In genomic region chr12:78403136-78403535, GRCh38 we compare ENCODE assay signal across 14 cellular contexts.
DNase-seq lines count a peak whose midpoint lies in the region; ATAC-seq and TF ChIP-seq lines count a peak whose summit lies in the region.
"Had no signal": no experiment of that assay in that cellular context is flagged by ENCODE, and none has a peak within 500 bp of the region (broad histone marks: within the 10 kb centered on the region; RNA-seq: fewer than 3 reads in every experiment).

No MANE protein-coding gene starts in this region.

- H2AFZ ChIP-seq in ACC112 (ENCODE audit: low read length, unreplicated experiment) = no peak overlapping the region

- H3K36me3 Mint-ChIP-seq in CD14-positive monocyte = no peaks in the 10 kb centered on the region

- peak; percentile 31 for DNase-seq in HK-2 (ENCODE audit: unreplicated experiment)
- peak; percentile 92 for DNase-seq in glomerular visceral epithelial cell (ENCODE audit: extremely low spot score)
- no peak for DNase-seq in CD14-positive monocyte (ENCODE audit: low spot score)
- DNase-seq in 8988T = no peak
- no peak for DNase-seq in retina
- no peak for DNase-seq in stimulated activated CD4-positive, alpha-beta T cell treated with anti-CD3 and anti-CD28 coated beads, Interleukin-1b, Interleukin-23, amount 100 ng/mL, for 48 hours
- DNase-seq: central memory CD4-positive, alpha-beta T cell; H7; NCI-H1048 had no signal

- no peaks in the 10 kb centered on the region for H3K27me3 ChIP-seq in ACC112 (ENCODE audit: insufficient read depth, low read length)
- H3K27me3 ChIP-seq: BLaER1, right atrium auricular region had no signal

- H3K4me3 ChIP-seq in ACC112 (ENCODE audit: low read depth, low read length) = peak overlapping the region; percentile 30; the same call in 1 of the 2 replicates
- H3K4me3 ChIP-seq: BLaER1, lung, right atrium auricular region had no signal

- peak overlapping the region; percentile 51 for H3K27ac ChIP-seq in ACC112 (ENCODE audit: low read depth, low read length)
- H3K27ac ChIP-seq: BLaER1, right atrium auricular region had no signal

- TF ChIP-seq CTCF in CD14-positive monocyte (IDR thresholded peaks at IDR 0.05) = no peak

- H3K4me1 Mint-ChIP-seq in CD14-positive monocyte = no peaks in the 10 kb centered on the region

- H3K9me3 Mint-ChIP-seq in CD14-positive monocyte = no peaks in the 10 kb centered on the region

- no peak overlapping the region for H3K4me3 Mint-ChIP-seq in CD14-positive monocyte

- H3K79me2 ChIP-seq in ACC112 (ENCODE audit: control insufficient read depth, insufficient read depth, low read length, unreplicated experiment) = no peaks in the 10 kb centered on the region

- no peaks in the 10 kb centered on the region for H3K36me3 ChIP-seq in ACC112 (ENCODE audit: insufficient read depth, low read length)
- H3K36me3 ChIP-seq: BLaER1, right atrium auricular region had no signal

- H3K27me3 Mint-ChIP-seq in CD14-positive monocyte (ENCODE audit: low read depth in 3 of 3) = no peaks in the 10 kb centered on the region

- peak; percentile 82 for ATAC-seq in SK-N-SH treated with all-trans-retinoic acid at 6 μM for 48 hours

- peaks cover 21% of the 10 kb centered on the region for H3K4me1 ChIP-seq in ACC112 (ENCODE audit: control insufficient read depth, insufficient read depth, low read length, unreplicated experiment)
- H3K4me1 ChIP-seq: BLaER1, right atrium auricular region had no signal

- no peak overlapping the region for H3K27ac Mint-ChIP-seq in CD14-positive monocyte

- intact Hi-C loops in CD14-positive monocyte (cut with micrococcal nuclease) = no loop called here

TF ChIP-seq in SK-N-SH treated with all-trans-retinoic acid at 6 μM for 48 hours, 23 proteins besides CTCF, POLR2A, EP300 and RAD21:
- TF ChIP-seq ZC3H10 (CRISPR knock-in tag; IDR thresholded peaks at IDR 0.05) (0 out of 2 replicates have a peak, but pooled peaks have one; percentile 69), OSR1 (CRISPR knock-in tag; IDR thresholded peaks at IDR 0.05) (no peak), TOX (CRISPR knock-in tag; IDR thresholded peaks at IDR 0.05; ENCODE audit: borderline replicate concordance) (peak; percentile 93), ESRRG (CRISPR knock-in tag; IDR thresholded peaks at IDR 0.05) (no peak), ZNF565 (CRISPR knock-in tag; conservative IDR thresholded peaks at IDR 0.05; ENCODE audit: low read depth) (no peak), POU6F1 (CRISPR knock-in tag; IDR thresholded peaks at IDR 0.05; ENCODE audit: borderline replicate concordance, low read depth) (no peak), PPARA (CRISPR knock-in tag; IDR thresholded peaks at IDR 0.05; ENCODE audit: borderline replicate concordance) (no peak), TCF4 (CRISPR knock-in tag; IDR thresholded peaks at IDR 0.05; ENCODE audit: borderline replicate concordance) (no peak), ZFP3 (CRISPR knock-in tag; IDR thresholded peaks at IDR 0.05) (no peak), ISL1 (CRISPR knock-in tag; IDR thresholded peaks at IDR 0.05) (peak; percentile 87), CSDC2 (CRISPR knock-in tag; IDR thresholded peaks at IDR 0.05) (no peak), GLIS3 (CRISPR knock-in tag; IDR thresholded peaks at IDR 0.05) (no peak), CREB5 (CRISPR knock-in tag; IDR thresholded peaks at IDR 0.05; ENCODE audit: low read depth) (no peak), SNAI2 (CRISPR knock-in tag; IDR thresholded peaks at IDR 0.05) (peak; percentile 50; the same call in 1 of the 2 replicates)
- TF ChIP-seq, protein P1, sequence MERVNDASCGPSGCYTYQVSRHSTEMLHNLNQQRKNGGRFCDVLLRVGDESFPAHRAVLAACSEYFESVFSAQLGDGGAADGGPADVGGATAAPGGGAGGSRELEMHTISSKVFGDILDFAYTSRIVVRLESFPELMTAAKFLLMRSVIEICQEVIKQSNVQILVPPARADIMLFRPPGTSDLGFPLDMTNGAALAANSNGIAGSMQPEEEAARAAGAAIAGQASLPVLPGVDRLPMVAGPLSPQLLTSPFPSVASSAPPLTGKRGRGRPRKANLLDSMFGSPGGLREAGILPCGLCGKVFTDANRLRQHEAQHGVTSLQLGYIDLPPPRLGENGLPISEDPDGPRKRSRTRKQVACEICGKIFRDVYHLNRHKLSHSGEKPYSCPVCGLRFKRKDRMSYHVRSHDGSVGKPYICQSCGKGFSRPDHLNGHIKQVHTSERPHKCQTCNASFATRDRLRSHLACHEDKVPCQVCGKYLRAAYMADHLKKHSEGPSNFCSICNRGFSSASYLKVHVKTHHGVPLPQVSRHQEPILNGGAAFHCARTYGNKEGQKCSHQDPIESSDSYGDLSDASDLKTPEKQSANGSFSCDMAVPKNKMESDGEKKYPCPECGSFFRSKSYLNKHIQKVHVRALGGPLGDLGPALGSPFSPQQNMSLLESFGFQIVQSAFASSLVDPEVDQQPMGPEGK (CRISPR knock-in tag; IDR thresholded peaks at IDR 0.05; ENCODE audit: borderline replicate concordance) = peak; percentile 43
- TF ChIP-seq, protein P2, sequence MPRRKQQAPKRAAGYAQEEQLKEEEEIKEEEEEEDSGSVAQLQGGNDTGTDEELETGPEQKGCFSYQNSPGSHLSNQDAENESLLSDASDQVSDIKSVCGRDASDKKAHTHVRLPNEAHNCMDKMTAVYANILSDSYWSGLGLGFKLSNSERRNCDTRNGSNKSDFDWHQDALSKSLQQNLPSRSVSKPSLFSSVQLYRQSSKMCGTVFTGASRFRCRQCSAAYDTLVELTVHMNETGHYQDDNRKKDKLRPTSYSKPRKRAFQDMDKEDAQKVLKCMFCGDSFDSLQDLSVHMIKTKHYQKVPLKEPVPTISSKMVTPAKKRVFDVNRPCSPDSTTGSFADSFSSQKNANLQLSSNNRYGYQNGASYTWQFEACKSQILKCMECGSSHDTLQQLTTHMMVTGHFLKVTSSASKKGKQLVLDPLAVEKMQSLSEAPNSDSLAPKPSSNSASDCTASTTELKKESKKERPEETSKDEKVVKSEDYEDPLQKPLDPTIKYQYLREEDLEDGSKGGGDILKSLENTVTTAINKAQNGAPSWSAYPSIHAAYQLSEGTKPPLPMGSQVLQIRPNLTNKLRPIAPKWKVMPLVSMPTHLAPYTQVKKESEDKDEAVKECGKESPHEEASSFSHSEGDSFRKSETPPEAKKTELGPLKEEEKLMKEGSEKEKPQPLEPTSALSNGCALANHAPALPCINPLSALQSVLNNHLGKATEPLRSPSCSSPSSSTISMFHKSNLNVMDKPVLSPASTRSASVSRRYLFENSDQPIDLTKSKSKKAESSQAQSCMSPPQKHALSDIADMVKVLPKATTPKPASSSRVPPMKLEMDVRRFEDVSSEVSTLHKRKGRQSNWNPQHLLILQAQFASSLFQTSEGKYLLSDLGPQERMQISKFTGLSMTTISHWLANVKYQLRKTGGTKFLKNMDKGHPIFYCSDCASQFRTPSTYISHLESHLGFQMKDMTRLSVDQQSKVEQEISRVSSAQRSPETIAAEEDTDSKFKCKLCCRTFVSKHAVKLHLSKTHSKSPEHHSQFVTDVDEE (CRISPR knock-in tag; IDR thresholded peaks at IDR 0.05) = no peak

Comparison
In these comparisons a context has a peak if more than half of its experiments do, and no peak if none do; other contexts are left out.
1. DNase-seq: peak in HK-2 (single experiment) and glomerular visceral epithelial cell (single experiment); none in CD14-positive monocyte (single experiment), 8988T (single experiment), retina (single experiment) and stimulated activated CD4-positive, alpha-beta T cell treated with anti-CD3 and anti-CD28 coated beads, Interleukin-1b, Interleukin-23, amount 100 ng/mL, for 48 hours (single experiment).